14 cellular contexts compared by ENCODE assay signal in the genomic region with DNA sequence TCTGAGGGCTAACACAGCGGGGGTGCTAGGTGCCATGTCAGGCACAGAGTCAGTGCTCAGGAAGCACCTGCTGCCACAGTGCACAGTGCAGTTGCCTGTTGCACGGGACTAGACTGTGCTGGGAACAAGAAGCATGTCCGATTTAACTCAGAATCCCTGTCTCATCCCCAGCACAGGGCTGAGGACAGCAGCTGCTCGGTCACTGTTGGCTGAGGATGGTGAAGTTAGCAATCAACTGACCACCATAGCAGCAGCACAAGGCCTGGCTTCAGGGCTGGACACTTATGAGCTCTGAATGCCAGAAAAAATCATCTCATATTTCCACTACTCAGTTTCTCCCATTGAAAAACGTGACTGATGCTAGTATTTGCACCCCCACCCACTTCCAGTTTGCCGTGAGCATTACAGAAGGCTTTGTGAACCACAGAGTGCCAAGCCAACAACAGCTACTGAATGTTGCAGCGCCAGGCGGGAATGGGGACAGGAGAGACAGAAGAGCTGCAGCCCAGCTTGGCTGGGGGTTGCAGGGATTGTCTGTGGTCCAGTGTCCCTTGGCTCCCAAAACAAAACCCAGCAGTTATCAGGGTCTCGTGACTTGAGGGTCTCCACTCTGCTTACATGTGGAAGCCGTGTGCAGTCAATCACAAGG.
"Had no signal": no experiment of that assay in that cellular context is flagged by ENCODE, and none has a peak within 500 bp of the region (broad histone marks: within the 10 kb centered on the region; RNA-seq: fewer than 3 reads in every experiment).

No MANE protein-coding gene starts in this region.

- H3K4me1 ChIP-seq: parathyroid adenoma had no signal

- FAIRE-seq: frontal cortex, keratinocyte had no signal

- ATAC-seq: activated CD4-positive, alpha-beta T cell treated with anti-CD3 and anti-CD28 coated beads for 36 hours; activated CD8-positive, alpha-beta T cell treated with anti-CD3 and anti-CD28 coated beads, Interleukin-2, amount 10 ng/mL, durations not matched to agents 7 days and 5 days; activated T-helper 17 cell treated with anti-CD3 and anti-CD28 coated beads, Interleukin-2, amount 50 U/mL, for 72 hours; left ventricle myocardium superior; stimulated activated memory B cell treated with anti-CD40 and anti-IgM and Interleukin-4, amounts not matched to agents 10 μg/mL and 1 μg/mL and 100 μg/mL, for 72 hours; T-cell had no signal

- H3K9ac ChIP-seq: parathyroid adenoma had no signal

- DNase-seq: activated CD4-positive, alpha-beta T cell treated with anti-CD3 and anti-CD28 coated beads for 36 hours; activated CD8-positive, alpha-beta T cell treated with anti-CD3 and anti-CD28 coated beads, Interleukin-2, amount 10 ng/mL, durations not matched to agents 7 days and 5 days; activated naive CD4-positive, alpha-beta T cell treated with anti-CD3 and anti-CD28 coated beads for 36 hours; cortex of kidney; effector memory CD4-positive, alpha-beta T cell; left ventricle myocardium superior; stimulated activated CD4-positive, alpha-beta T cell treated with anti-CD3 and anti-CD28 coated beads, Interleukin-1b, Interleukin-23, amount 100 ng/mL, for 48 hours; T-cell; T1000 had no signal

- H2AFZ ChIP-seq: parathyroid adenoma had no signal

- H3K27ac ChIP-seq: parathyroid adenoma had no signal
